Comparison of ENCODE assay signal across 36 cellular contexts in the genomic region with DNA sequence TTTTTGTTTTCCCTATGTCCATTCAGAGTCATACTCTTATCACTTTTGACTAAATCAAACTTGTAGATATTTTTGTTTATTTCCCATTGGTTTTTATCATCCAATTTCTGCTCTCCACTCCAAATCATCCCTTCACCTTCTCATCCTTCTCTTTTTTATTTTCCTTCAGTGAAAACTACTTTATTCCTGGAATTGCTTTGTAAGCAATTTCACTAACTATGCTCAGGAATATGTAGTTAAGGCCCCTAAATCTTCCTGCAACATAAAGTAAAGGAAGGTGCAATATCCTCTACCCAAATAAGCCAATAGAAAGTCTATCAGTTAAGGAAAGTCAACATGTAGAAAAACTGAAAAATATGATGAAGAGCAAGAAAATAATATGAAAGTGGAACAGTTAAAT.
DNase-seq lines count a peak whose midpoint lies in the region; ATAC-seq, FAIRE-seq and TF ChIP-seq lines count a peak whose summit lies in the region.
"Had no signal": no experiment of that assay in that cellular context is flagged by ENCODE, and none has a peak within 500 bp of the region (broad histone marks: within the 10 kb centered on the region; RNA-seq: fewer than 3 reads in every experiment).

No MANE protein-coding gene starts in this region.

- H3K4me2 ChIP-seq in HepG2 (ENCODE audit: low read depth, low read length): no peak overlapping the region
- no peak overlapping the region for H3K4me2 ChIP-seq in A549
- no peak overlapping the region for H3K4me2 ChIP-seq in IMR-90 (ENCODE audit: low read depth, low read length)
- no peak overlapping the region for H3K4me2 ChIP-seq in K562 (ENCODE audit: insufficient read depth, low read length)
- H3K4me2 ChIP-seq: BLaER1; BLaER1 treated with 17β-estradiol and CSF1 and Interleukin-3, amounts not matched to agents 10 nM and 100 nM had no signal

- H3K9me3 ChIP-seq in HepG2 (ENCODE audit: low read length): no peaks in the 10 kb centered on the region
- no peaks in the 10 kb centered on the region for H3K9me3 ChIP-seq in right lobe of liver
- no peaks in the 10 kb centered on the region for H3K9me3 ChIP-seq in A549
- H3K9me3 ChIP-seq in IMR-90 (ENCODE audit: control insufficient read depth, insufficient read depth, low read length): no peaks in the 10 kb centered on the region
- H3K9me3 ChIP-seq in K562 (replicated peaks; ENCODE audit: control insufficient read depth, insufficient read depth, low read depth, low read length): no peaks in the 10 kb centered on the region
- H3K9me3 ChIP-seq: BE2C, Caco-2 had no signal

- H4K5ac ChIP-seq in IMR-90 (ENCODE audit: low read depth, low read length): no peak overlapping the region

- H3K4ac ChIP-seq in IMR-90 (ENCODE audit: low read depth, low read length): no peak overlapping the region

- H3K9me3 Mint-ChIP-seq in T-cell: no peaks in the 10 kb centered on the region
- H3K9me3 Mint-ChIP-seq: CD4-positive, alpha-beta T cell; CD8-positive, alpha-beta memory T cell; CD8-positive, alpha-beta T cell had no signal

- H3K27me3 Mint-ChIP-seq in T-cell: no peaks in the 10 kb centered on the region
- H3K27me3 Mint-ChIP-seq: B cell; CD4-positive, alpha-beta T cell; CD4-positive, CD25-positive, alpha-beta regulatory T cell had no signal

- no peak overlapping the region for H4K91ac ChIP-seq in IMR-90 (ENCODE audit: insufficient read depth, low read depth, low read length)

- no peak overlapping the region for H3K18ac ChIP-seq in IMR-90 (ENCODE audit: low read depth, low read length)

- H3K27ac Mint-ChIP-seq in T-cell: no peak overlapping the region
- H3K27ac Mint-ChIP-seq: B cell; CD14-positive monocyte; CD4-positive, alpha-beta memory T cell; CD4-positive, alpha-beta T cell; CD4-positive, CD25-positive, alpha-beta regulatory T cell; CD8-positive, alpha-beta memory T cell; CD8-positive, alpha-beta T cell had no signal

- H2BK20ac ChIP-seq in IMR-90 (ENCODE audit: low read depth, low read length): no peak overlapping the region

- H3K27ac ChIP-seq in HepG2 (ENCODE audit: extremely low read length, insufficient read depth, low read length) (no peak overlapping the region), right lobe of liver (no peak overlapping the region), A549 (no peak overlapping the region), IMR-90 (ENCODE audit: insufficient read depth, low read length) (no peak overlapping the region), K562 (ENCODE audit: extremely low read depth, low read depth, low read length) (no peak overlapping the region)
- H3K27ac ChIP-seq: 22Rv1; BLaER1; BLaER1 treated with 17β-estradiol and CSF1 and Interleukin-3, amounts not matched to agents 10 nM and 100 nM; C4-2B had no signal

- no peak overlapping the region for H2AFZ ChIP-seq in HepG2 (ENCODE audit: low read length)
- H2AFZ ChIP-seq in IMR-90 (replicated peaks; ENCODE audit: low read length, poor library complexity): no peak overlapping the region
- no peak overlapping the region for H2AFZ ChIP-seq in K562 (ENCODE audit: low read depth, low read length)

- ATAC-seq in HepG2: no peak
- no peak for ATAC-seq in right lobe of liver
- ATAC-seq in A549: no peak
- ATAC-seq in IMR-90 (ENCODE audit: low read depth): no peak
- ATAC-seq in K562: no peak
- ATAC-seq in GM21381 (IDR thresholded peaks at IDR 0.05; ENCODE audit: unreplicated experiment): no peak
- ATAC-seq in T-cell (replicated peaks in 1 of 4): no peak
- ATAC-seq: CD8-positive, alpha-beta T cell had no signal

- H3K4me1 ChIP-seq in HepG2 (ENCODE audit: insufficient read depth, low read length): no peaks in the 10 kb centered on the region
- H3K4me1 ChIP-seq in right lobe of liver: no peaks in the 10 kb centered on the region
- no peaks in the 10 kb centered on the region for H3K4me1 ChIP-seq in A549
- no peaks in the 10 kb centered on the region for H3K4me1 ChIP-seq in IMR-90 (ENCODE audit: control insufficient read depth, insufficient read depth, low read length)
- no peaks in the 10 kb centered on the region for H3K4me1 ChIP-seq in K562 (replicated peaks in 1 of 2; ENCODE audit: control insufficient read depth in 2 of 2, insufficient read depth in 2 of 2, low read length in 2 of 2)
- H3K4me1 ChIP-seq: BE2C; BLaER1; BLaER1 treated with 17β-estradiol and CSF1 and Interleukin-3, amounts not matched to agents 10 nM and 100 nM; Caco-2 had no signal

- H2BK120ac ChIP-seq in IMR-90 (ENCODE audit: low read depth, low read length): no peak overlapping the region

- no peak for TF ChIP-seq CTCF in HepG2 (CRISPR knock-in tag; IDR thresholded peaks at IDR 0.05)
- no peak for TF ChIP-seq CTCF in right lobe of liver (IDR thresholded peaks at IDR 0.05)
- TF ChIP-seq CTCF in A549 (IDR thresholded peaks at IDR 0.05): no peak
- no peak for TF ChIP-seq CTCF in IMR-90 (conservative IDR thresholded peaks at IDR 0.05; ENCODE audit: low read depth, low read length)
- no peak for TF ChIP-seq CTCF in K562 (IDR thresholded peaks at IDR 0.05 in 2 of 3, conservative IDR thresholded peaks at IDR 0.05 in 1 of 3; ENCODE audit: insufficient read depth in 2 of 3, low read depth in 1 of 3, low read length in 3 of 3)

- FAIRE-seq in HepG2 (lab: Jason Lieb, UNC) (no peak), A549 (lab: Jason Lieb, UNC) (no peak), K562 (lab: Jason Lieb, UNC) (no peak)
- FAIRE-seq: A204.1, D721Med had no signal

- POLR2A ChIA-PET in HepG2 (lab: Yijun Ruan, JAX) (no interaction called here), A549 (lab: Yijun Ruan, JAX) (no interaction called here), IMR-90 (lab: Charles Lee; ENCODE audit: unreplicated experiment) (no interaction called here), K562 (lab: Yijun Ruan, JAX) (no interaction called here), T-cell (lab: Charles Lee) (no interaction called here)

- no peaks in the 10 kb centered on the region for H3K79me2 ChIP-seq in HepG2 (ENCODE audit: insufficient read depth, low read length)
- no peaks in the 10 kb centered on the region for H3K79me2 ChIP-seq in K562 (ENCODE audit: control insufficient read depth, insufficient read depth, low read length)

- H3K4me1 Mint-ChIP-seq in T-cell: no peaks in the 10 kb centered on the region
- H3K4me1 Mint-ChIP-seq: B cell; CD14-positive monocyte; CD4-positive, alpha-beta memory T cell; CD4-positive, CD25-positive, alpha-beta regulatory T cell; CD8-positive, alpha-beta memory T cell had no signal

- no peak overlapping the region for H3K14ac ChIP-seq in IMR-90 (replicated peaks; ENCODE audit: low read depth, low read length)

- H3K56ac ChIP-seq in IMR-90 (ENCODE audit: extremely low read depth, insufficient read depth, low read length): no peak overlapping the region

- no peak overlapping the region for H4K8ac ChIP-seq in IMR-90 (ENCODE audit: low read depth in 2 of 2, low read length in 2 of 2)

- no peak overlapping the region for H3K9ac ChIP-seq in HepG2 (ENCODE audit: insufficient read depth, low read depth, low read length)
- H3K9ac ChIP-seq in IMR-90 (ENCODE audit: low read depth, low read length): no peak overlapping the region
- no peak overlapping the region for H3K9ac ChIP-seq in K562 (ENCODE audit: insufficient read depth in 1 of 2, low read depth in 2 of 2, low read length in 2 of 2)
- H3K9ac ChIP-seq: BLaER1; BLaER1 treated with 17β-estradiol and CSF1 and Interleukin-3, amounts not matched to agents 10 nM and 100 nM had no signal

- no peak overlapping the region for H2AK9ac ChIP-seq in IMR-90 (replicated peaks; ENCODE audit: low read depth, low read length, poor library complexity)

- intact Hi-C loops in HepG2 (cut with micrococcal nuclease; ENCODE audit: unreplicated experiment): no loop called here
- intact Hi-C loops in right lobe of liver (cut with DNase I): no loop called here
- intact Hi-C loops in IMR-90 (cut with micrococcal nuclease): no loop called here
- intact Hi-C loops in K562 (cut with micrococcal nuclease): no loop called here

- H2BK15ac ChIP-seq in IMR-90 (ENCODE audit: low read depth, low read length): no peak overlapping the region

- in situ Hi-C loops in HepG2 (cut with HindIII; ENCODE audit: extremely low pct_ligation_motif_present, low pct_unique_long_range_greater_than_20kb) (no loop called here), IMR-90 (cut with MboI; ENCODE audit: low sequenced_read_pairs) (no loop called here), K562 (cut with MboI) (no loop called here)

- H2BK5ac ChIP-seq in IMR-90 (ENCODE audit: low read depth, low read length, poor library complexity, severe bottlenecking): no peak overlapping the region

- CTCF ChIA-PET in HepG2 (lab: Yijun Ruan, JAX; ENCODE audit: low intra/inter-chr PET ratio, low total read pairs) (no interaction called here), A549 (lab: Yijun Ruan, JAX) (no interaction called here), IMR-90 (lab: Yijun Ruan, JAX) (no interaction called here), K562 (lab: Yijun Ruan, JAX; ENCODE audit: low intra/inter-chr PET ratio) (no interaction called here), T-cell (lab: Charles Lee) (no interaction called here)

- no peak for DNase-seq in HepG2 (ENCODE audit: low spot score)
- DNase-seq in right lobe of liver: no peak
- DNase-seq in A549 (ENCODE audit: low read depth in 1 of 2, low spot score in 1 of 2): no peak
- DNase-seq in IMR-90: no peak
- DNase-seq in K562 (ENCODE audit: extremely low read depth in 1 of 4, low spot score in 3 of 4): no peak
- no peak for DNase-seq in T-cell
- DNase-seq in iPS-NIHi11 (ENCODE audit: low spot score): no peak
- DNase-seq: 8988T; ACHN; AML-193; BE2C; C1 segment of cervical spinal cord; Caco-2; Calu3; CD4-positive, alpha-beta memory T cell; CD4-positive, alpha-beta T cell; CD4-positive, CD25-positive, alpha-beta regulatory T cell; CD8-positive, alpha-beta memory T cell; CD8-positive, alpha-beta T cell; COR-L47; DMS 273 treated with DMSO at 0.1 percent for 48 hours; DMS153; DMS53; DMS79; DMS79 treated with DMSO at 0.1 percent for 48 hours; DND-41; EL had no signal

- no peak overlapping the region for H2AK5ac ChIP-seq in IMR-90 (ENCODE audit: low read depth, low read length)

- H4K20me1 ChIP-seq in HepG2 (ENCODE audit: insufficient read depth, low read length) (no peaks in the 10 kb centered on the region), IMR-90 (ENCODE audit: insufficient read depth, low read length) (no peaks in the 10 kb centered on the region), K562 (replicated peaks; ENCODE audit: control insufficient read depth, insufficient read depth, low read length) (no peaks in the 10 kb centered on the region)
- H4K20me1 ChIP-seq: BLaER1; BLaER1 treated with 17β-estradiol and CSF1 and Interleukin-3, amounts not matched to agents 10 nM and 100 nM had no signal

- TF ChIP-seq POLR2A in HepG2 (IDR thresholded peaks at IDR 0.05; ENCODE audit: insufficient read depth in 1 of 2, low read depth in 2 of 2, low read length in 2 of 2) (no peak), right lobe of liver (IDR thresholded peaks at IDR 0.05) (no peak), A549 (IDR thresholded peaks at IDR 0.05; ENCODE audit: low read length) (no peak), IMR-90 (IDR thresholded peaks at IDR 0.05; ENCODE audit: low read depth, low read length) (no peak), K562 (conservative IDR thresholded peaks at IDR 0.05) (no peak)

- no peak overlapping the region for H3K4me3 Mint-ChIP-seq in T-cell
- H3K4me3 Mint-ChIP-seq: B cell; CD14-positive monocyte; CD4-positive, alpha-beta memory T cell; CD4-positive, alpha-beta T cell; CD4-positive, CD25-positive, alpha-beta regulatory T cell; CD8-positive, alpha-beta memory T cell; CD8-positive, alpha-beta T cell had no signal

- no peak for TF ChIP-seq EP300 in HepG2 (IDR thresholded peaks at IDR 0.05; ENCODE audit: low read depth in 2 of 2, low read length in 2 of 2)
- TF ChIP-seq EP300 in HepG2 (CRISPR knock-in tag; IDR thresholded peaks at IDR 0.05; ENCODE audit: borderline replicate concordance): no peak
- no peak for TF ChIP-seq EP300 in A549 (IDR thresholded peaks at IDR 0.05)
- TF ChIP-seq EP300 in K562 (IDR thresholded peaks at IDR 0.05; ENCODE audit: low read length): no peak

- H3K9me1 ChIP-seq in IMR-90 (ENCODE audit: insufficient read depth, low read length) (no peaks in the 10 kb centered on the region), K562 (ENCODE audit: control insufficient read depth, insufficient read depth, low read length) (no peaks in the 10 kb centered on the region)

- dilution Hi-C loops in IMR-90 (cut with HindIII; ENCODE audit: low sequenced_read_pairs, unreplicated experiment): no loop called here

- no peaks in the 10 kb centered on the region for H3K36me3 ChIP-seq in HepG2 (replicated peaks in 1 of 2; ENCODE audit: control insufficient read depth in 1 of 2, insufficient read depth in 2 of 2, low read length in 2 of 2)
- H3K36me3 ChIP-seq in right lobe of liver: no peaks in the 10 kb centered on the region
- H3K36me3 ChIP-seq in IMR-90 (ENCODE audit: control insufficient read depth, insufficient read depth, low read length): no peaks in the 10 kb centered on the region
- H3K36me3 ChIP-seq in K562 (ENCODE audit: control insufficient read depth, insufficient read depth, low read length): no peaks in the 10 kb centered on the region
- H3K36me3 ChIP-seq: BE2C; BLaER1; BLaER1 treated with 17β-estradiol and CSF1 and Interleukin-3, amounts not matched to agents 10 nM and 100 nM had no signal

- TF ChIP-seq RAD21 in HepG2 (CRISPR knock-in tag; IDR thresholded peaks at IDR 0.05) (no peak), A549 (conservative IDR thresholded peaks at IDR 0.05 in 1 of 2, IDR thresholded peaks at IDR 0.05 in 1 of 2) (no peak), IMR-90 (IDR thresholded peaks at IDR 0.05; ENCODE audit: low read length) (no peak), K562 (CRISPR knock-in tag; conservative IDR thresholded peaks at IDR 0.05 in 1 of 2, IDR thresholded peaks at IDR 0.05 in 1 of 2) (no peak)

- no peaks in the 10 kb centered on the region for H3K79me1 ChIP-seq in IMR-90 (ENCODE audit: low read depth in 1 of 2, low read length in 2 of 2)

- H3K4me3 ChIP-seq in HepG2 (replicated peaks in 1 of 3; ENCODE audit: insufficient read depth in 1 of 3, low read depth in 2 of 3, low read length in 3 of 3) (no peak overlapping the region), right lobe of liver (no peak overlapping the region), A549 (no peak overlapping the region), IMR-90 (ENCODE audit: insufficient read depth, low read depth, low read length) (no peak overlapping the region), K562 (no peak overlapping the region)
- H3K4me3 ChIP-seq: BLaER1; BLaER1 treated with 17β-estradiol and CSF1 and Interleukin-3, amounts not matched to agents 10 nM and 100 nM had no signal

- no peak overlapping the region for H3K23ac ChIP-seq in IMR-90 (ENCODE audit: low read depth, low read length)

- no peaks in the 10 kb centered on the region for H3K36me3 Mint-ChIP-seq in T-cell
- H3K36me3 Mint-ChIP-seq: CD14-positive monocyte; CD4-positive, alpha-beta memory T cell; CD4-positive, CD25-positive, alpha-beta regulatory T cell; CD8-positive, alpha-beta memory T cell; CD8-positive, alpha-beta T cell had no signal

- BruUV-seq in HepG2 (replicated peaks; lab: Mats Ljungman, UMichigan) (no TSS peak), IMR-90 (replicated peaks; lab: Mats Ljungman, UMichigan) (no TSS peak), K562 (replicated peaks; lab: Mats Ljungman, UMichigan) (no TSS peak)

- no peaks in the 10 kb centered on the region for H3K27me3 ChIP-seq in HepG2 (ENCODE audit: control insufficient read depth in 1 of 2, insufficient read depth in 2 of 2, low read length in 2 of 2)
- H3K27me3 ChIP-seq in right lobe of liver: no peaks in the 10 kb centered on the region
- H3K27me3 ChIP-seq in IMR-90 (ENCODE audit: control insufficient read depth, insufficient read depth, low read length): no peaks in the 10 kb centered on the region
- H3K27me3 ChIP-seq in K562 (ENCODE audit: control insufficient read depth in 2 of 2, insufficient read depth in 2 of 2, low read length in 2 of 2): no peaks in the 10 kb centered on the region
- H3K27me3 ChIP-seq: BE2C; BLaER1; BLaER1 treated with 17β-estradiol and CSF1 and Interleukin-3, amounts not matched to agents 10 nM and 100 nM had no signal
